8 cellular contexts compared by ENCODE assay signal in the genomic region with DNA sequence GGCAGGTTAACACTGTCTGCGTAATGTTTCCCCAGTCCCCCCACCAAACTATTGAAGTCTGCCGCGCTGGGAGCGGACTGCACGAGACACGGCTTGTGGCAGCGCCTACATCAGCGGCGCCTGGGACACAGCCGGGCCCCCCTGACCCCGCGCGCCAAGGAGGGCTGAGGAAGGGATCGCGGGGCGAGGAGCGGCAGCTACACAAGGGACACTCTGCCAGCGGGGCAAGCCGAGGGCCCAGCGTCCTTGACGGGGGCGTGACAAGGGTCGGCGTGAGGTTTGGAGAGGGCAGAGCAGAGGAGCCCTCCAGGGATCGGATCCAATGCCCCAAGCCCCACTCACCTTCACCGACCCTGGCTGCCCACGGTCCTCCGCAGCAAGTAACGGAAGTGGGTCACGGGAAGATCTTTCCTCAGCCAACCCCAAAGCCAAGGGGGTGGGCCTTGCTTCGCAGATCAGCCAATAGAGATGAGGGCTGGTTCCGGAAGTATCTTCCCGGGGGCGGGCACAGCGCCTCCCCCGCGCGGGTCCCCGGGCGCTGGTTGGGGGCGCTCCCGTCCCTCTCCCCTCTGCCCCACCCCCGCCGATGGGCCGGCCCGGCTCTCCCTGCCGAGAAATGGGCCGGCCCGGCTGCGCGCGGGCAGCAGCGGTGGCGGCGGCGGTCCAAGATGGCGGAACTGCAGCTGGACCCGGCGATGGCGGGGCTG. TPM values are rescaled to one million over a fixed set of nuclear protein-coding genes. Genes with fewer than 3 reads are reported as not detected.
A peak's percentile ranks its signal among the peaks of the same experiment; 100 is the strongest.
DNase-seq lines count a peak whose midpoint lies in the region; ATAC-seq, FAIRE-seq and TF ChIP-seq lines count a peak whose summit lies in the region.

A gene (minus strand): TSS at position 387 of the 707 bp plus-strand sequence. CDS start 4,319 bp downstream, outside the sequence.
A gene with protein sequence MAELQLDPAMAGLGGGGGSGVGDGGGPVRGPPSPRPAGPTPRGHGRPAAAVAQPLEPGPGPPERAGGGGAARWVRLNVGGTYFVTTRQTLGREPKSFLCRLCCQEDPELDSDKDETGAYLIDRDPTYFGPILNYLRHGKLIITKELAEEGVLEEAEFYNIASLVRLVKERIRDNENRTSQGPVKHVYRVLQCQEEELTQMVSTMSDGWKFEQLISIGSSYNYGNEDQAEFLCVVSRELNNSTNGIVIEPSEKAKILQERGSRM (plus strand): TSS at position 643 of the 707 bp plus-strand sequence. CDS start 26 bp downstream, at position 669.

- DNase-seq in D721Med (ENCODE audit: insufficient read length, low spot score) (peak; percentile 82), HuH-7.5 (ENCODE audit: low spot score) (peak; percentile 99), OCI-LY7 (ENCODE audit: low spot score) (peak; percentile 99), activated T-cell treated with anti-CD3 and anti-CD28 coated beads for 24 hours (ENCODE audit: low read depth) (peak; percentile 95), epidermal melanocyte (ENCODE audit: insufficient read length, low spot score) (peak; percentile 84)
- DNase-seq in stimulated activated CD8-positive, alpha-beta memory T cell treated with anti-CD3 and anti-CD28 coated beads, Interleukin-4, amount 100 ng/mL, for 1 hour (ENCODE audit: low read depth in 2 of 2, low spot score in 1 of 2): peak; percentile 83 to 86

- H3K4me2 ChIP-seq in OCI-LY7 (ENCODE audit: low read length): peak within 1 kb of the TSS; percentile 99

- peak within 1 kb of the TSS; percentile 58 for H2AFZ ChIP-seq in OCI-LY7 (ENCODE audit: low read length)

- peaks cover 4% of the 10 kb centered on the region; the same call in 1 of the 2 replicates for H4K20me1 ChIP-seq in OCI-LY7 (ENCODE audit: insufficient read depth, low read length)

- H3K79me2 ChIP-seq in OCI-LY7 (ENCODE audit: insufficient read depth, low read depth, low read length): peaks cover 23% of the 10 kb centered on the region

- intact Hi-C loops in OCI-LY7 (cut with micrococcal nuclease; ENCODE audit: unreplicated experiment): loop anchor here (1.0 to 10.0 kb wide), 4 partner anchors 33 to 368 kb away; a partner anchor contains a TSS

- H3K4me3 ChIP-seq in OCI-LY7 (ENCODE audit: low read depth, low read length, poor library complexity, severe bottlenecking) (peak within 1 kb of the TSS; percentile 75), mononuclear cell (ENCODE audit: low read length) (peak within 1 kb of the TSS; percentile 92)

- POLR2A ChIA-PET in OCI-LY7 (lab: Charles Lee): interaction anchor here (1.1 to 3.6 kb wide), 2 partner anchors 33 to 34 kb away, joined by 3 to 27 read pairs; a partner anchor contains a TSS

- peak; percentile 84 for ATAC-seq in GM21526 (IDR thresholded peaks at IDR 0.05; ENCODE audit: low FRiP score, unreplicated experiment)

- peaks cover 32% of the 10 kb centered on the region for H3K36me3 ChIP-seq in OCI-LY7 (ENCODE audit: insufficient read depth, low read length)

- BruUV-seq in OCI-LY7 (replicated peaks; lab: Mats Ljungman, UMichigan): no TSS peak

- peak within 1 kb of the TSS; percentile 43 for H3K27ac ChIP-seq in OCI-LY7 (ENCODE audit: low read depth, low read length, poor library complexity, severe bottlenecking)

- CTCF ChIA-PET in OCI-LY7 (lab: Charles Lee; ENCODE audit: unreplicated experiment): interaction anchor here (0.6 to 1.4 kb wide), 2 partner anchors 33 to 522 kb away, joined by 3 to 4 read pairs; no protein-coding TSS in a partner anchor

- H3K9me3 ChIP-seq in OCI-LY7 (ENCODE audit: low read length): no peaks in the 10 kb centered on the region
- no peaks in the 10 kb centered on the region for H3K9me3 ChIP-seq in mononuclear cell (ENCODE audit: low read depth, low read length)

- no peaks in the 10 kb centered on the region for H3K27me3 ChIP-seq in mononuclear cell (ENCODE audit: insufficient read depth, low read length)

- TF ChIP-seq CTCF in D721Med (IDR thresholded peaks at IDR 0.05; ENCODE audit: insufficient read depth, missing control alignments): no peak
- 0 out of 2 replicates have a peak, but pooled peaks have one; percentile 15 for TF ChIP-seq CTCF in OCI-LY7 (conservative IDR thresholded peaks at IDR 0.05; ENCODE audit: low read length)

- peaks cover 14% of the 10 kb centered on the region for H3K4me1 ChIP-seq in OCI-LY7 (ENCODE audit: insufficient read depth, low read length, poor library complexity, severe bottlenecking)
- peaks cover 25% of the 10 kb centered on the region for H3K4me1 ChIP-seq in mononuclear cell (ENCODE audit: insufficient read depth, low read length)

- H3K9me2 ChIP-seq in OCI-LY7 (ENCODE audit: insufficient read depth, low read length): no peaks in the 10 kb centered on the region

- FAIRE-seq in D721Med (lab: Jason Lieb, UNC): no peak

RNA-seq across cellular contexts. Expression of the first gene that starts in this region (rescaled TPM):
- 293 and 301 TPM in 2 replicates for total RNA-seq in OCI-LY7 (2014; rRNA removed; shearing (Covaris generic))
- total RNA-seq in OCI-LY7 (2022) (314 and 317 TPM in 2 replicates), mononuclear cell (150 TPM)

RNA-seq across cellular contexts. Expression of the second gene that starts in this region (rescaled TPM):
- 26.0 and 29.8 TPM in 2 replicates for total RNA-seq in OCI-LY7 (2014; rRNA removed; shearing (Covaris generic))
- total RNA-seq in OCI-LY7 (2022) (21.0 and 26.3 TPM in 2 replicates), mononuclear cell (18.6 TPM)

Comparison
In these comparisons a context has a peak if more than half of its experiments do, and no peak if none do; other contexts are left out.
1. Peak in every context shown above with its lines: DNase-seq, ATAC-seq, H3K4me3 ChIP-seq and H3K27ac ChIP-seq.